In the genomic region with DNA sequence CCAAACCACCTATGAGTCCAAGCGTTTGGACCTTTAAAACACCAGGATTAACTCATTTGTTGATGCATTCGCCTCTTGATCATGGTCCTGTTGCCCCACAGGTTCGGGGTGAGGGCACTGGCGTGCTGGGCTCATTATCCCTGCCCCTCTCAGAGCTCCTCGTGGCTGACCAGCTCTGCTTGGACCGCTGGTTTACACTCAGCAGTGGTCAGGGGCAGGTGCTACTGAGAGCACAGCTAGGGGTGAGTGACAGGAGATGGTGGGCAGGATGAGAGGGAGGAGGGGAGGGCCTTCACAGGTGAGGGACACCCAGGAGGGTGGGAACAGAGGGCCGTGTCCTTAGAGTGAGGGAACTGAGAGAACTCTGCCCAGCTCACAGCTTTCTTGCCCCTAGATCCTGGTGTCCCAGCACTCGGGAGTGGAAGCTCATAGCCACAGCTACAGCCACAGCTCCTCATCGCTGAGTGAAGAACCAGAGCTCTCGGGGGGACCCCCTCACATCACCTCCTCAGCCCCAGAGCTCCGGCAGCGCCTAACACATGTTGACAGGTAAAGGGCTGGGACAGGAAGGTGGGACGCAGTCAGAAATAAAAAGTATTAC, we compare ENCODE assay signal across 17 cellular contexts. TPM values are rescaled to one million over a fixed set of nuclear protein-coding genes. Genes with fewer than 3 reads are reported as not detected.
DNase-seq lines count a peak whose midpoint lies in the region; ATAC-seq lines count a peak whose summit lies in the region.
"Had no signal": no experiment of that assay in that cellular context is flagged by ENCODE, and none has a peak within 500 bp of the region (broad histone marks: within the 10 kb centered on the region; RNA-seq: fewer than 3 reads in every experiment).

No MANE protein-coding gene starts in this region.

- no peak overlapping the region for H3K4me3 Mint-ChIP-seq in activated naive CD4-positive, alpha-beta T cell treated with anti-CD3 and anti-CD28 coated beads, Interleukin-2, amount 50 U/mL, for 24 hours
- H3K4me3 Mint-ChIP-seq in T-cell, result no peak overlapping the region
- no peak overlapping the region for H3K4me3 Mint-ChIP-seq in stimulated activated effector memory CD8-positive, alpha-beta T cell treated with anti-CD3 and anti-CD28 coated beads, Interleukin-12 subunit alpha, Interleukin-12 subunit beta, amount 100 ng/mL, for 72 hours

- POLR2A ChIA-PET in T-cell (lab: Charles Lee), result interaction anchor here in 1 of 2 donors (0.6 kb wide), 2 partner anchors 319 to 336 kb away, joined by 3 read pairs; no protein-coding TSS in a partner anchor

- H3K27me3 ChIP-seq in effector memory CD4-positive, alpha-beta T cell (replicated peaks; ENCODE audit: control insufficient read depth, insufficient read depth, low read length, poor library complexity, severe bottlenecking), result no peaks in the 10 kb centered on the region

- no peak for DNase-seq in activated naive CD4-positive, alpha-beta T cell treated with anti-CD3 and anti-CD28 coated beads, Interleukin-2, amount 50 U/mL, for 16 hours
- DNase-seq in T-cell (no peak), NAMALWA (ENCODE audit: low spot score) (no peak), cortex of kidney (lab: John Stamatoyannopoulos, UW) (no peak), NCI-H446 treated with DMSO at 0.1 percent for 48 hours (lab: John Stamatoyannopoulos, UW) (no peak)
- DNase-seq in effector memory CD4-positive, alpha-beta T cell, result no peak
- DNase-seq in stimulated activated effector memory CD8-positive, alpha-beta T cell treated with anti-CD3 and anti-CD28 coated beads, Interleukin-12 subunit alpha, Interleukin-12 subunit beta, amount 100 ng/mL, for 72 hours (ENCODE audit: low spot score in 2 of 2), result no peak
- DNase-seq: ACHN; activated T-cell treated with anti-CD3 and anti-CD28 coated beads, Interleukin-2, amount 50 U/mL, for 48 hours; central memory CD4-positive, alpha-beta T cell; HCEC 1CT; NCI-H1417 treated with DMSO at 0.1 percent for 48 hours; stimulated activated CD4-positive, alpha-beta T cell treated with anti-CD3 and anti-CD28 coated beads, Interleukin-4, amount 100 ng/mL, for 24 hours had no signal

- CTCF ChIA-PET in T-cell (lab: Charles Lee), result interaction anchor here in 1 of 2 donors (0.6 kb wide), 1 partner anchor 9 kb away, joined by 3 read pairs; no protein-coding TSS in a partner anchor

- H3K36me3 Mint-ChIP-seq in activated naive CD4-positive, alpha-beta T cell treated with anti-CD3 and anti-CD28 coated beads, Interleukin-2, amount 50 U/mL, for 24 hours, result peaks cover 31% of the 10 kb centered on the region
- H3K36me3 Mint-ChIP-seq in T-cell, result peaks cover 63% of the 10 kb centered on the region
- peaks cover 90% of the 10 kb centered on the region for H3K36me3 Mint-ChIP-seq in stimulated activated effector memory CD8-positive, alpha-beta T cell treated with anti-CD3 and anti-CD28 coated beads, Interleukin-12 subunit alpha, Interleukin-12 subunit beta, amount 100 ng/mL, for 72 hours

- H3K4me1 Mint-ChIP-seq in activated naive CD4-positive, alpha-beta T cell treated with anti-CD3 and anti-CD28 coated beads, Interleukin-2, amount 50 U/mL, for 24 hours, result peaks cover 49% of the 10 kb centered on the region
- peaks cover 56 to 63% (median 61%) of the 10 kb centered on the region in 3 donors for H3K4me1 Mint-ChIP-seq in T-cell
- H3K4me1 Mint-ChIP-seq in stimulated activated effector memory CD8-positive, alpha-beta T cell treated with anti-CD3 and anti-CD28 coated beads, Interleukin-12 subunit alpha, Interleukin-12 subunit beta, amount 100 ng/mL, for 72 hours, result peaks cover 42% of the 10 kb centered on the region

- H3K4me3 ChIP-seq in effector memory CD4-positive, alpha-beta T cell (ENCODE audit: insufficient read depth, low read depth, low read length, poor library complexity, severe bottlenecking), result no peak overlapping the region
- H3K4me3 ChIP-seq: skin epidermis had no signal

- H3K4me1 ChIP-seq in effector memory CD4-positive, alpha-beta T cell (ENCODE audit: control insufficient read depth, insufficient read depth, low read length, poor library complexity, severe bottlenecking), result peaks cover 27% of the 10 kb centered on the region

- ATAC-seq in T-cell (replicated peaks in 1 of 4), result no peak
- no peak for ATAC-seq in stimulated activated effector memory CD8-positive, alpha-beta T cell treated with anti-CD3 and anti-CD28 coated beads, Interleukin-12 subunit alpha, Interleukin-12 subunit beta, amount 100 ng/mL, for 72 hours
- ATAC-seq: HepG2, Right ventricle myocardium inferior had no signal

- peaks cover 60% of the 10 kb centered on the region for H3K36me3 ChIP-seq in effector memory CD4-positive, alpha-beta T cell (ENCODE audit: control insufficient read depth, insufficient read depth, low read length)

- H3K9me3 ChIP-seq in effector memory CD4-positive, alpha-beta T cell (ENCODE audit: control insufficient read depth, low read length), result no peaks in the 10 kb centered on the region

- H3K27me3 Mint-ChIP-seq in activated naive CD4-positive, alpha-beta T cell treated with anti-CD3 and anti-CD28 coated beads, Interleukin-2, amount 50 U/mL, for 24 hours, result no peaks in the 10 kb centered on the region
- no peaks in the 10 kb centered on the region for H3K27me3 Mint-ChIP-seq in T-cell

- no peaks in the 10 kb centered on the region for H3K9me3 Mint-ChIP-seq in activated naive CD4-positive, alpha-beta T cell treated with anti-CD3 and anti-CD28 coated beads, Interleukin-2, amount 50 U/mL, for 24 hours
- H3K9me3 Mint-ChIP-seq in T-cell, result no peaks in the 10 kb centered on the region
- no peaks in the 10 kb centered on the region for H3K9me3 Mint-ChIP-seq in stimulated activated effector memory CD8-positive, alpha-beta T cell treated with anti-CD3 and anti-CD28 coated beads, Interleukin-12 subunit alpha, Interleukin-12 subunit beta, amount 100 ng/mL, for 72 hours

- H3K27ac Mint-ChIP-seq in activated naive CD4-positive, alpha-beta T cell treated with anti-CD3 and anti-CD28 coated beads, Interleukin-2, amount 50 U/mL, for 24 hours, result peak overlapping the region; percentile 88
- H3K27ac Mint-ChIP-seq in T-cell, result peak overlapping the region; percentile 83 to 85
- peak overlapping the region; percentile 91 for H3K27ac Mint-ChIP-seq in stimulated activated effector memory CD8-positive, alpha-beta T cell treated with anti-CD3 and anti-CD28 coated beads, Interleukin-12 subunit alpha, Interleukin-12 subunit beta, amount 100 ng/mL, for 72 hours

- H3K27ac ChIP-seq in effector memory CD4-positive, alpha-beta T cell (ENCODE audit: insufficient read depth, low read length, poor library complexity, severe bottlenecking), result peak overlapping the region; percentile 19

RNA-seq across cellular contexts. Expression of a gene that starts 10.1 kb away (rescaled TPM):
- 10 to 100 TPM in 1 of 5 donors, 1 to 10 TPM in 4; 5.9 to 12.4 (median 7.7) TPM for total RNA-seq in T-cell

RNA-seq across cellular contexts. Expression of a gene that starts 14.2 kb away (rescaled TPM):
- 100 to 1,000 TPM; 181 to 298 (median 276) TPM for total RNA-seq in T-cell

RNA-seq across cellular contexts. Expression of a gene that starts 15.9 kb away (rescaled TPM):
- 100 to 1,000 TPM; 506 to 663 (median 569) TPM for total RNA-seq in T-cell

RNA-seq across cellular contexts. Expression of a gene that starts 24.2 kb away (rescaled TPM):
- 10 to 100 TPM in 3 of 5 donors, 1 to 10 TPM in 2; 8.4 to 15.1 (median 11.4) TPM for total RNA-seq in T-cell

RNA-seq across cellular contexts. Expression of a gene that starts 25.9 kb away (rescaled TPM):
- 1,000 to 10,000 TPM; 4,612 to 5,648 (median 5,133) TPM for total RNA-seq in T-cell
